17 cellular contexts compared by ENCODE assay signal in genomic region chr2:99777266-99777640, GRCh38.
DNase-seq lines count a peak whose midpoint lies in the region; ATAC-seq and TF ChIP-seq lines count a peak whose summit lies in the region.
"Had no signal": no experiment of that assay in that cellular context is flagged by ENCODE, and none has a peak within 500 bp of the region (broad histone marks: within the 10 kb centered on the region; RNA-seq: fewer than 3 reads in every experiment).

No MANE protein-coding gene starts in this region.

- ATAC-seq in GM18867 (IDR thresholded peaks at IDR 0.05; ENCODE audit: unreplicated experiment), result no peak

- H3K36me3 Mint-ChIP-seq in chondrocyte (ENCODE audit: low read depth), result peaks cover 17% of the 10 kb centered on the region
- no peaks in the 10 kb centered on the region for H3K36me3 Mint-ChIP-seq in Caco-2 (ENCODE audit: insufficient read depth, unreplicated experiment)

- H3K27me3 ChIP-seq in neutrophil, result no peaks in the 10 kb centered on the region
- no peaks in the 10 kb centered on the region; the same call in 1 of the 2 replicates for H3K27me3 ChIP-seq in Caco-2 (replicated peaks; ENCODE audit: control insufficient read depth, insufficient read depth, low read length)
- no peaks in the 10 kb centered on the region for H3K27me3 ChIP-seq in H7 (ENCODE audit: control insufficient read depth, insufficient read depth, low read length)

- CTCF ChIA-PET in Caco-2 (lab: Charles Lee), result no interaction called here

- intact Hi-C loops in Caco-2 (cut with micrococcal nuclease; ENCODE audit: unreplicated experiment), result no loop called here

- H3K9me3 Mint-ChIP-seq in chondrocyte (ENCODE audit: low read depth) (peaks cover 20% of the 10 kb centered on the region), Caco-2 (ENCODE audit: unreplicated experiment) (peaks cover 30% of the 10 kb centered on the region)

- no peaks in the 10 kb centered on the region for H3K27me3 Mint-ChIP-seq in chondrocyte (ENCODE audit: low read depth)
- peaks cover 5% of the 10 kb centered on the region for H3K27me3 Mint-ChIP-seq in Caco-2 (ENCODE audit: insufficient read depth, unreplicated experiment)
- H3K27me3 Mint-ChIP-seq: CD4-positive, alpha-beta T cell had no signal

- TF ChIP-seq CTCF in chondrocyte (IDR thresholded peaks at IDR 0.05), result no peak
- TF ChIP-seq CTCF in neutrophil (IDR thresholded peaks at IDR 0.05), result no peak
- no peak for TF ChIP-seq CTCF in Caco-2 (IDR thresholded peaks at IDR 0.05; ENCODE audit: insufficient read depth in 1 of 2, low read depth in 1 of 2, low read length in 1 of 2, severe bottlenecking in 1 of 2, unreplicated experiment in 1 of 2)

- no peaks in the 10 kb centered on the region for H3K9me3 ChIP-seq in neutrophil
- no peaks in the 10 kb centered on the region; the same call in 1 of the 2 replicates for H3K9me3 ChIP-seq in Caco-2
- H3K9me3 ChIP-seq: SK-N-SH had no signal

- H3K27ac ChIP-seq in neutrophil, result peak overlapping the region; percentile 43

- peaks cover 18 to 29% of the 10 kb centered on the region in 2 experiments for H3K4me1 ChIP-seq in neutrophil (ENCODE audit: control insufficient read depth in 1 of 2, insufficient read depth in 1 of 2, low read depth in 1 of 2, low read length in 1 of 2)
- no peaks in the 10 kb centered on the region for H3K4me1 ChIP-seq in Caco-2

- H3K36me3 ChIP-seq in neutrophil (no peaks in the 10 kb centered on the region), Caco-2 (ENCODE audit: control insufficient read depth, insufficient read depth, low read length) (no peaks in the 10 kb centered on the region), H7 (replicated peaks; ENCODE audit: control insufficient read depth, insufficient read depth, low read length) (no peaks in the 10 kb centered on the region)

- no TSS peak for BruUV-seq in Caco-2 (replicated peaks; lab: Mats Ljungman, UMichigan)

- peak; percentile 17 for DNase-seq in AG08395 (ENCODE audit: low spot score)
- DNase-seq in HT1080 (ENCODE audit: low read depth), result peak; percentile 25
- no peak for DNase-seq in chondrocyte (ENCODE audit: low spot score)
- no peak for DNase-seq in NCI-H774 (lab: John Stamatoyannopoulos, UW)
- DNase-seq in Caco-2, result no peak
- no peak for DNase-seq in H7
- DNase-seq: CD4-positive, alpha-beta T cell; Kasumi-1; MV-4-11; NCI-H1436; NCI-H2081 treated with DMSO at 0.1 percent for 48 hours; NCI-H2227 treated with DMSO at 0.1 percent for 48 hours; NCI-H748 treated with DMSO at 0.1 percent for 48 hours; Right ventricle myocardium superior; SK-N-SH had no signal

- POLR2A ChIA-PET in Caco-2 (lab: Charles Lee), result no interaction called here

- H3K4me3 ChIP-seq in neutrophil (ENCODE audit: low read depth in 1 of 2, low read length in 1 of 2) (no peak overlapping the region), Caco-2 (ENCODE audit: low read depth, low read length) (no peak overlapping the region), H7 (ENCODE audit: insufficient read depth, low read depth, low read length) (no peak overlapping the region)

- H3K4me3 Mint-ChIP-seq in chondrocyte (ENCODE audit: unreplicated experiment) (no peak overlapping the region), Caco-2 (ENCODE audit: unreplicated experiment) (no peak overlapping the region)
- H3K4me3 Mint-ChIP-seq: CD4-positive, alpha-beta T cell had no signal

- H3K4me1 Mint-ChIP-seq in chondrocyte (ENCODE audit: low read depth), result peaks cover 62% of the 10 kb centered on the region
- peaks cover 5% of the 10 kb centered on the region for H3K4me1 Mint-ChIP-seq in Caco-2 (ENCODE audit: low read depth, unreplicated experiment)

- H3K27ac Mint-ChIP-seq in chondrocyte (ENCODE audit: unreplicated experiment) (peak overlapping the region; percentile 13), Caco-2 (ENCODE audit: unreplicated experiment) (no peak overlapping the region)
- H3K27ac Mint-ChIP-seq: CD4-positive, alpha-beta T cell had no signal

Comparison
In these comparisons a context has a peak if more than half of its experiments do, and no peak if none do; other contexts are left out.
1. DNase-seq: peak in AG08395 (single experiment) and HT1080 (single experiment); none in chondrocyte (single experiment), NCI-H774 (single experiment), Caco-2 (0 of 2) and H7 (single experiment).